In the genomic region with DNA sequence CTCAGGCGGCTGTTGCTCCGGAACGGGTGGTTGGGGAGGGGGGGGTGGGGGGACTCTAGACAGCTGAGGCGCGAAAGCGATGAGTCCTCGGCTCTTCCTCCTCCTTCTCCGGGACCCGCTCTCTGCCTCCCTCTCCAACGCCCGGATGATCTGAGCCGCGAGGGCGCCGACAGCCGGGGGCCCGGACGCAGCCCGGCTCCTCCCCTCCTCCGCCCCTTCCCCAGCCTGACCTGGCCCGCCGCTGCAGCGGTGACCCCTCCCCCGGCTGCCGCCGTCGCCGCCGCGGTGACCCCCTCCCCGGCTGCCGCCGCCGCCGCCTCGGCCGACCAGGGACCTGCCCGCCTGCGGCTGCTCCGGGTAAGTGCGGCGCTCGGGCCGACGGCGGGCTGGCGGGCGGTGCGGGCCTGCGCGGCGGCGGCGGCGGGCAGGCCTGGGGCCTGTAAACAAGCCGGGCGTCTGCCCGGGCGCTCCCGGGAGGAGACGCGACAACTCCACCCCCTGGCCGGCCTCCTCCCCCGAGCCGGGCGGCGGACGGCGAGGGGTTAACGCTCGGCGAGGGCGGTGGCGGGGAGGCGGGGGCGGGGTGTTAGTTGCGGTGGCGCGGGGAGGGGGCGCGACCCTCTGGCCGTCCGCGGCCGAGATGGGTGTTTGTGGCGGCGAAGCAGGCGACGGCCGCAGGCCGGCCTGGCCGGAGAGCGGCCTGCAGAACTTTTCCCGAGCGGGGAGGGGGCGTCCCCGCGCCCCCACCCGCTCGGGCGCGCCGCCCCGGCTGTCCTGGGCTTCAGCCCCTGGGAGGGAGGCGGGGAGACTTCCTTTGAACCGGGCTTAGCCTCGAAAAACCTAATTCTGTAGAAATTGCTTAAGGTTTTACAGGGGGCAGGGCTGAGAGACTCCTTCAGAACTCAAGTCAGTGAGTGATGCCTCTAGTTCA, we compare ENCODE assay signal across 8 cellular contexts. TPM values are rescaled to one million over a fixed set of nuclear protein-coding genes. Genes with fewer than 3 reads are reported as not detected.
DNase-seq lines count a peak whose midpoint lies in the region; ATAC-seq and TF ChIP-seq lines count a peak whose summit lies in the region.

No MANE protein-coding gene starts in this region.

- peaks cover 45 to 58% (median 52%) of the 10 kb centered on the region in 4 donors for H3K4me1 Mint-ChIP-seq in CD4-positive, CD25-positive, alpha-beta regulatory T cell

- H3K27me3 ChIP-seq in CD4-positive, CD25-positive, alpha-beta regulatory T cell (ENCODE audit: control insufficient read depth, insufficient read depth, low read length): no peaks in the 10 kb centered on the region
- H3K27me3 ChIP-seq in OCI-LY1 (ENCODE audit: insufficient read depth, low read length): no peaks in the 10 kb centered on the region
- H3K27me3 ChIP-seq in esophagus muscularis mucosa: no peaks in the 10 kb centered on the region
- H3K27me3 ChIP-seq in muscle layer of duodenum (ENCODE audit: low read depth, low read length): no peaks in the 10 kb centered on the region

- H3K27me3 Mint-ChIP-seq in CD4-positive, CD25-positive, alpha-beta regulatory T cell: peaks cover 9% of the 10 kb centered on the region

- H3K4me3 Mint-ChIP-seq in CD4-positive, CD25-positive, alpha-beta regulatory T cell: peak overlapping the region; percentile 89 to 97 (median 94)

- no peak for TF ChIP-seq EP300 in esophagus muscularis mucosa (IDR thresholded peaks at IDR 0.05)

- intact Hi-C loops in esophagus muscularis mucosa (cut with DNase I): loop anchor here (5.0 kb wide), 2 partner anchors 78 to 157 kb away; partner anchors contain the start of gene PCNX4

- DNase-seq in CD4-positive, CD25-positive, alpha-beta regulatory T cell: peak; percentile 29 to 76 (median 60)
- DNase-seq in activated T-cell treated with anti-CD3 and anti-CD28 coated beads, Interleukin-2, amount 50 U/mL, for 48 hours: peak; percentile 67 to 75
- DNase-seq in esophagus muscularis mucosa (ENCODE audit: extremely low spot score): no peak
- DNase-seq in stimulated activated CD8-positive, alpha-beta memory T cell treated with anti-CD3 and anti-CD28 coated beads, Interleukin-7, amount 100 ng/mL, for 24 hours (ENCODE audit: low read depth): peak; percentile 29

- peaks cover 0 to 2% (median 0%) of the 10 kb centered on the region in 7 donors for H3K9me3 Mint-ChIP-seq in CD4-positive, CD25-positive, alpha-beta regulatory T cell

- peaks cover 48% of the 10 kb centered on the region for H3K79me2 ChIP-seq in OCI-LY1 (ENCODE audit: insufficient read depth, low read length)

- peak; percentile 32 to 34 for ATAC-seq in CD4-positive, CD25-positive, alpha-beta regulatory T cell (ENCODE audit: low read depth in 2 of 2)
- ATAC-seq in GM19397 (IDR thresholded peaks at IDR 0.05; ENCODE audit: unreplicated experiment) (peak; percentile 48), HG03565 (IDR thresholded peaks at IDR 0.05; ENCODE audit: unreplicated experiment) (peak; percentile 10)

- H3K9me3 ChIP-seq in CD4-positive, CD25-positive, alpha-beta regulatory T cell (ENCODE audit: control insufficient read depth in 2 of 2, low read length in 2 of 2): no peaks in the 10 kb centered on the region
- H3K9me3 ChIP-seq in OCI-LY1 (ENCODE audit: low read length) (no peaks in the 10 kb centered on the region), esophagus muscularis mucosa (no peaks in the 10 kb centered on the region), muscle layer of duodenum (ENCODE audit: control insufficient read depth in 1 of 2, low read length in 2 of 2) (no peaks in the 10 kb centered on the region)

- H3K4me1 ChIP-seq in CD4-positive, CD25-positive, alpha-beta regulatory T cell (ENCODE audit: control insufficient read depth, insufficient read depth, low read length, poor library complexity, severe bottlenecking): peaks cover 33% of the 10 kb centered on the region
- H3K4me1 ChIP-seq in OCI-LY1 (ENCODE audit: insufficient read depth, low read length, severe bottlenecking) (peaks cover 59% of the 10 kb centered on the region), esophagus muscularis mucosa (peaks cover 33 to 55% (median 49%) of the 10 kb centered on the region in 4 donors), muscle layer of duodenum (ENCODE audit: control insufficient read depth in 1 of 2, insufficient read depth in 2 of 2, low read length in 2 of 2) (peaks cover 15 to 28% of the 10 kb centered on the region in 2 donors)

- H3K27ac ChIP-seq in CD4-positive, CD25-positive, alpha-beta regulatory T cell (ENCODE audit: insufficient read depth, low read length, poor library complexity, severe bottlenecking): peak overlapping the region; percentile 100
- H3K27ac ChIP-seq in OCI-LY1 (ENCODE audit: low read depth, low read length, poor library complexity, severe bottlenecking): peak overlapping the region; percentile 82
- H3K27ac ChIP-seq in esophagus muscularis mucosa (replicated peaks in 1 of 4): peak overlapping the region; percentile 98 to 100 (median 98)
- H3K27ac ChIP-seq in muscle layer of duodenum (ENCODE audit: low read length): peak overlapping the region; percentile 83

- peaks cover 4% of the 10 kb centered on the region for H3K36me3 Mint-ChIP-seq in CD4-positive, CD25-positive, alpha-beta regulatory T cell

- H3K36me3 ChIP-seq in CD4-positive, CD25-positive, alpha-beta regulatory T cell (ENCODE audit: control insufficient read depth, insufficient read depth, low read length): no peaks in the 10 kb centered on the region
- H3K36me3 ChIP-seq in OCI-LY1 (ENCODE audit: insufficient read depth, low read length): peaks cover 29% of the 10 kb centered on the region
- no peaks in the 10 kb centered on the region for H3K36me3 ChIP-seq in esophagus muscularis mucosa
- H3K36me3 ChIP-seq in muscle layer of duodenum (ENCODE audit: control insufficient read depth in 1 of 2, insufficient read depth in 2 of 2, low read length in 2 of 2): peaks cover 0 to 8% of the 10 kb centered on the region in 2 donors

- H3K4me3 ChIP-seq in CD4-positive, CD25-positive, alpha-beta regulatory T cell (ENCODE audit: low read depth, low read length): peak overlapping the region; percentile 94
- H3K4me3 ChIP-seq in OCI-LY1 (ENCODE audit: low read depth, low read length, poor library complexity, severe bottlenecking) (peak overlapping the region; percentile 67), esophagus muscularis mucosa (peak overlapping the region; percentile 82 to 97 (median 92)), muscle layer of duodenum (ENCODE audit: low read depth in 1 of 2, low read length in 2 of 2) (peak overlapping the region; percentile 81 to 93)

- 0% methylated on average over 12 of the region's 107 CpGs for WGBS in esophagus muscularis mucosa

- no peaks in the 10 kb centered on the region for H3K9me2 ChIP-seq in OCI-LY1 (ENCODE audit: low read depth, low read length)

- peak overlapping the region in 2 of 3 donors; percentile 78 to 90 for H3K27ac Mint-ChIP-seq in CD4-positive, CD25-positive, alpha-beta regulatory T cell

- no peak overlapping the region for H2AFZ ChIP-seq in OCI-LY1 (ENCODE audit: low read length)

- TF ChIP-seq CTCF in OCI-LY1 (IDR thresholded peaks at IDR 0.05; ENCODE audit: low read length) (no peak), esophagus muscularis mucosa (IDR thresholded peaks at IDR 0.05) (no peak)

- H4K20me1 ChIP-seq in OCI-LY1 (ENCODE audit: insufficient read depth, low read length): no peaks in the 10 kb centered on the region

- H3F3A ChIP-seq in OCI-LY1 (ENCODE audit: insufficient read depth, low read length): no peaks in the 10 kb centered on the region

- peak overlapping the region; percentile 89 for H3K4me2 ChIP-seq in OCI-LY1 (ENCODE audit: low read length)

- TF ChIP-seq POLR2A in esophagus muscularis mucosa (IDR thresholded peaks at IDR 0.05; ENCODE audit: low read depth): no peak

- peak overlapping the region; percentile 93 for H3K9ac ChIP-seq in OCI-LY1 (ENCODE audit: low read length)

RNA-seq across cellular contexts. Expression of gene PPM1A, which starts 0.6 kb away (rescaled TPM):
- total RNA-seq in CD4-positive, CD25-positive, alpha-beta regulatory T cell: 83.3 TPM
- polyA plus RNA-seq in CD4-positive, CD25-positive, alpha-beta regulatory T cell: 10 to 100 TPM; 15.0 to 25.1 (median 20.4) TPM
- total RNA-seq in esophagus muscularis mucosa: 10 to 100 TPM; 40.4 to 60.2 (median 53.6) TPM
